Comparison of ENCODE assay signal across 2 cellular contexts in genomic region chr3:65532749-65533148, GRCh38.
A peak's percentile ranks its signal among the peaks of the same experiment; 100 is the strongest.
TF ChIP-seq lines count a peak whose summit lies in the region.

No MANE protein-coding gene starts in this region.

TF ChIP-seq in WTC11, 78 proteins besides CTCF, POLR2A, EP300 and RAD21 (continued from another document):
- no peak for TF ChIP-seq AFF4 (CRISPR knock-in tag; IDR thresholded peaks at IDR 0.05; ENCODE audit: borderline replicate concordance)
- TF ChIP-seq GTF2I (CRISPR knock-in tag; conservative IDR thresholded peaks at IDR 0.05), result no peak

TF ChIP-seq in K562, 482 proteins besides CTCF, POLR2A, EP300 and RAD21 (continued from another document and continues in another):
- TF ChIP-seq DEAF1 (CRISPR knock-in tag; IDR thresholded peaks at IDR 0.05) (no peak), ZNF561 (CRISPR knock-in tag; conservative IDR thresholded peaks at IDR 0.05) (no peak), ZBTB9 (CRISPR knock-in tag; IDR thresholded peaks at IDR 0.05) (no peak), MNT (conservative IDR thresholded peaks at IDR 0.05) (no peak; a peak in 2 of 4 replicates), CBFA2T2 (conservative IDR thresholded peaks at IDR 0.05) (peak; percentile 68), RAD51 (IDR thresholded peaks at IDR 0.05; ENCODE audit: borderline replicate concordance, low read depth) (peak; percentile 92), GTF3C2 (IDR thresholded peaks at IDR 0.05; ENCODE audit: borderline replicate concordance, extremely low read depth, insufficient read length) (no peak), RBM14 (IDR thresholded peaks at IDR 0.05; ENCODE audit: borderline replicate concordance, insufficient read depth, low read depth, low read length) (no peak), CC2D1A (IDR thresholded peaks at IDR 0.05) (no peak), HMGXB4 (CRISPR knock-in tag; IDR thresholded peaks at IDR 0.05) (no peak), MITF (IDR thresholded peaks at IDR 0.05) (0 out of 2 replicates have a peak, but pooled peaks have one; percentile 26), SAFB (IDR thresholded peaks at IDR 0.05; ENCODE audit: borderline replicate concordance, low read depth, low read length) (no peak), TFE3 (CRISPR knock-in tag; IDR thresholded peaks at IDR 0.05) (peak; percentile 97), TEAD4 (IDR thresholded peaks at IDR 0.05; ENCODE audit: low read length) (0 out of 2 replicates have a peak, but pooled peaks have one; percentile 15), TEAD4 (CRISPR knock-in tag; IDR thresholded peaks at IDR 0.05; ENCODE audit: borderline replicate concordance) (no peak), FOXA3 (CRISPR knock-in tag; conservative IDR thresholded peaks at IDR 0.05 in 1 of 2, IDR thresholded peaks at IDR 0.05 in 1 of 2) (no peak), ZNF668 (CRISPR knock-in tag; IDR thresholded peaks at IDR 0.05) (no peak), RBFOX2 (IDR thresholded peaks at IDR 0.05; ENCODE audit: low read depth, low read length) (no peak), ETS1 (conservative IDR thresholded peaks at IDR 0.05; ENCODE audit: control insufficient read depth, low read depth, low read length) (no peak), CBFA2T3 (IDR thresholded peaks at IDR 0.05) (peak; percentile 28; the same call in 1 of the 2 replicates), CHD7 (IDR thresholded peaks at IDR 0.05; ENCODE audit: low read depth, low read length) (no peak), PHF20 (IDR thresholded peaks at IDR 0.05; ENCODE audit: partially characterized antibody) (no peak), CHD1 (IDR thresholded peaks at IDR 0.05; ENCODE audit: low read length) (no peak), ETV5 (CRISPR knock-in tag; IDR thresholded peaks at IDR 0.05; ENCODE audit: low read depth) (no peak)
